Comparison of ENCODE assay signal across 8 cellular contexts in the genomic region with DNA sequence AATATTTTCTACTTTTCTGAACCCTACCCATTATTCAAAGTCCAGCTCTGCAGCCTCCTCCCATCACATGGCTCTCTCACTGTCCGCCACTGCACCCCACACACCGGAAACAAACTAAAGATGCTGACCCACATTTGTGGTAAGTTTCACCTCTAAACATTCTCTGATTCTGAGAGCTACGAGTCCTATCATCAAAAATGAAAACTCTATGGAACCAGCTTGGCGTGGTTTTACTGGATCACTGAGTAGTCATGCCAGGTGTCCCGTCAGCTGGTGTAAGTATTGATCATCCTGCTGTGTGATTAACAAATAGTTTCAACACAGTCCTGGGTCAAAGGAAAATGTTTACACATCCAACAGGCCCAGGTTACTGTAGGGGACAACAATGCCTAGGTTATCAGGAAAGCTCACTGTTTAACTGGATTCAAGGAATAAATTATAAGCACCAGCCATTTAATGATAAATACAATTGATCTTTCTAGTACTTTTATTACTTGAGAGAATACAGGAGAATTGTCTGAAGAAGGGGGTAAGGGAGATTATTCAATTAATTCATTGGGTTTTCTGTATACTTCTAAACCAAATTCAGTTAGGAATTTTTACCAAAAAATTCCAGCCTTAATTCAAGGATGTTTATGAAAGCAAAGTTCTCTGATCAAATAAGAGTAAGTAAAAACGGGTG. TPM values are rescaled to one million over a fixed set of nuclear protein-coding genes. Genes with fewer than 3 reads are reported as not detected.
A peak's percentile ranks its signal among the peaks of the same experiment; 100 is the strongest.
DNase-seq lines count a peak whose midpoint lies in the region; ATAC-seq and TF ChIP-seq lines count a peak whose summit lies in the region.

No MANE protein-coding gene starts in this region.

- peaks cover 95 to 100% (median 100%) of the 10 kb centered on the region in 3 donors for H3K4me1 Mint-ChIP-seq in CD8-positive, alpha-beta memory T cell
- H3K4me1 Mint-ChIP-seq in activated CD4-positive, alpha-beta memory T cell treated with anti-CD3 and anti-CD28 coated beads for 36 hours (ENCODE audit: low read depth) = peaks cover 96% of the 10 kb centered on the region

- H3K4me3 ChIP-seq in CD8-positive, alpha-beta memory T cell (ENCODE audit: low read length) = peak overlapping the region; percentile 65
- H3K4me3 ChIP-seq in vagina = no peak overlapping the region

- CTCF ChIA-PET in CD8-positive, alpha-beta memory T cell (lab: Charles Lee) = interaction anchor here (0.6 to 3.5 kb wide), 13 partner anchors 9 to 57 kb away, joined by 3 to 17 read pairs (median 5); no protein-coding TSS in a partner anchor
- CTCF ChIA-PET in activated CD4-positive, alpha-beta memory T cell treated with anti-CD3 and anti-CD28 coated beads for 36 hours (lab: Charles Lee) = interaction anchor here (0.9 to 4.4 kb wide), 13 partner anchors 10 to 69 kb away, joined by 3 to 29 read pairs (median 6); no protein-coding TSS in a partner anchor

- peaks cover 97% of the 10 kb centered on the region for H3K4me1 ChIP-seq in CD8-positive, alpha-beta memory T cell (ENCODE audit: insufficient read depth, low read length)
- peaks cover 47% of the 10 kb centered on the region for H3K4me1 ChIP-seq in vagina

- peak in 3 of 5 donors; percentile 37 to 43 (median 40) for DNase-seq in CD8-positive, alpha-beta memory T cell
- DNase-seq in activated CD4-positive, alpha-beta memory T cell treated with anti-CD3 and anti-CD28 coated beads for 36 hours = peak; percentile 78
- no peak for DNase-seq in vagina (ENCODE audit: extremely low spot score in 2 of 2)
- DNase-seq in NCI-H526 treated with DMSO at 0.1 percent for 48 hours (lab: John Stamatoyannopoulos, UW) = no peak
- DNase-seq in occipital lobe (lab: John Stamatoyannopoulos, UW) = no peak
- DNase-seq in SK-N-DZ (ENCODE audit: low spot score) = no peak

- H3K27ac ChIP-seq in CD8-positive, alpha-beta memory T cell (ENCODE audit: low read depth, low read length) = peak overlapping the region; percentile 73
- H3K27ac ChIP-seq in layer of hippocampus (ENCODE audit: low read depth, low read length) (peak overlapping the region; percentile 40), vagina (peak overlapping the region; percentile 92)

- H3K27ac Mint-ChIP-seq in CD8-positive, alpha-beta memory T cell = peak overlapping the region; percentile 79 to 98 (median 90)
- H3K27ac Mint-ChIP-seq in activated CD4-positive, alpha-beta memory T cell treated with anti-CD3 and anti-CD28 coated beads for 36 hours = peak overlapping the region; percentile 96

- peak; percentile 43 for ATAC-seq in GM21786 (IDR thresholded peaks at IDR 0.05; ENCODE audit: unreplicated experiment)

- intact Hi-C loops in activated CD4-positive, alpha-beta memory T cell treated with anti-CD3 and anti-CD28 coated beads for 36 hours (cut with micrococcal nuclease) = loop anchor here (1.0 kb wide), 8 partner anchors 11 to 69 kb away; no protein-coding TSS in a partner anchor
- intact Hi-C loops in vagina (cut with DNase I) = no loop called here

- H3K36me3 ChIP-seq in CD8-positive, alpha-beta memory T cell (ENCODE audit: insufficient read depth, low read length) = peaks cover 4% of the 10 kb centered on the region
- no peaks in the 10 kb centered on the region for H3K36me3 ChIP-seq in vagina

- peak overlapping the region; percentile 69 to 88 (median 78) for H3K4me3 Mint-ChIP-seq in CD8-positive, alpha-beta memory T cell
- H3K4me3 Mint-ChIP-seq in activated CD4-positive, alpha-beta memory T cell treated with anti-CD3 and anti-CD28 coated beads for 36 hours = peak overlapping the region; percentile 63

- peaks cover 0 to under 1% (median 0%) of the 10 kb centered on the region in 5 donors for H3K9me3 Mint-ChIP-seq in CD8-positive, alpha-beta memory T cell
- no peaks in the 10 kb centered on the region for H3K9me3 Mint-ChIP-seq in activated CD4-positive, alpha-beta memory T cell treated with anti-CD3 and anti-CD28 coated beads for 36 hours

- H3K27me3 ChIP-seq in CD8-positive, alpha-beta memory T cell (ENCODE audit: insufficient read depth, low read length, poor library complexity, severe bottlenecking) = no peaks in the 10 kb centered on the region
- H3K27me3 ChIP-seq in layer of hippocampus (ENCODE audit: control insufficient read depth, insufficient read depth, low read length) (no peaks in the 10 kb centered on the region), vagina (no peaks in the 10 kb centered on the region)

- H3K9me3 ChIP-seq in CD8-positive, alpha-beta memory T cell (ENCODE audit: low read length) = no peaks in the 10 kb centered on the region
- H3K9me3 ChIP-seq in vagina = no peaks in the 10 kb centered on the region

- H3K36me3 Mint-ChIP-seq in CD8-positive, alpha-beta memory T cell = peaks cover 1 to 23% (median 6%) of the 10 kb centered on the region in 3 donors
- peaks cover 23% of the 10 kb centered on the region for H3K36me3 Mint-ChIP-seq in activated CD4-positive, alpha-beta memory T cell treated with anti-CD3 and anti-CD28 coated beads for 36 hours

- H3K27me3 Mint-ChIP-seq in CD8-positive, alpha-beta memory T cell = no peaks in the 10 kb centered on the region
- H3K27me3 Mint-ChIP-seq in activated CD4-positive, alpha-beta memory T cell treated with anti-CD3 and anti-CD28 coated beads for 36 hours = no peaks in the 10 kb centered on the region

- no peak for TF ChIP-seq POLR2A in vagina (IDR thresholded peaks at IDR 0.05)

- TF ChIP-seq CTCF in vagina (IDR thresholded peaks at IDR 0.05) = no peak

- POLR2A ChIA-PET in CD8-positive, alpha-beta memory T cell (lab: Charles Lee) = interaction anchor here (0.5 to 2.0 kb wide), 10 partner anchors 8 to 57 kb away, joined by 3 to 21 read pairs (median 5); no protein-coding TSS in a partner anchor
- POLR2A ChIA-PET in activated CD4-positive, alpha-beta memory T cell treated with anti-CD3 and anti-CD28 coated beads for 36 hours (lab: Charles Lee) = interaction anchor here (0.7 to 18.1 kb wide), 12 partner anchors 10 to 367 kb away, joined by 3 to 481 read pairs (median 6); a partner anchor contains a TSS

RNA-seq across cellular contexts. Expression of a gene that starts 33.9 kb away (rescaled TPM):
- 100 to 1,000 TPM; 115 to 129 TPM for total RNA-seq in CD8-positive, alpha-beta memory T cell
- polyA plus RNA-seq in CD8-positive, alpha-beta memory T cell = 279 TPM
- 100 to 1,000 TPM; 184 to 204 TPM for total RNA-seq in activated CD4-positive, alpha-beta memory T cell treated with anti-CD3 and anti-CD28 coated beads for 36 hours
- total RNA-seq in vagina = 62.9 TPM
- total RNA-seq in occipital lobe = 82.2 TPM
- polyA plus RNA-seq in SK-N-DZ (2014; cell fraction: cytosol; rRNA removed) = 36.9 and 43.2 TPM in 2 replicates
- polyA plus RNA-seq in SK-N-DZ (2014; cell fraction: nucleus; rRNA removed) = 62.1 and 102 TPM in 2 replicates

Comparison
In these comparisons a context has a peak if more than half of its experiments do, and no peak if none do; other contexts are left out.
1. DNase-seq: peak in CD8-positive, alpha-beta memory T cell (3 of 5) and activated CD4-positive, alpha-beta memory T cell treated with anti-CD3 and anti-CD28 coated beads for 36 hours (single experiment); none in vagina (0 of 2), NCI-H526 treated with DMSO at 0.1 percent for 48 hours (single experiment), occipital lobe (single experiment) and SK-N-DZ (single experiment).
2. H3K27ac ChIP-seq: peak in every context shown above with its lines; median percentile 92 in vagina; 73 in CD8-positive, alpha-beta memory T cell; 40 in layer of hippocampus.